ENCODE assay signal across 3 cellular contexts in the genomic region with DNA sequence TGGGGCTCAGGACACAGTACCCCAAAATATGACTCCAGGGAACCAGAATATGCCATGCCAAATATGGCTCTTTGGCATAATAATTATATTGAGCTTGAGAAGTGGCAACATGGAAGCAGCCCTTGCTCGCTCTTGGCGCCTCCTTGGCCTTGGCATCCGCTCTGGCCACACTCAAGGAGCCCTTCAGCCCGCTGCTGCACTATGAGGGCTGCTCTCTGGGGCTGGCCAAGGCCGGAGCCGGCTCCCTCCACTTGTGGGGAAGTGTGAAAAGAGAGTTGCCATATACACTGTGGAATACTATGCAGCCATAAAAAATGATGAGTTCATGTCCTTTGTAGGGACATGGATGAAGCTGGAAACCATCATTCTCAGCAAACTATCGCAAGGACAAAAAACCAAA.
"Had no signal": no experiment of that assay in that cellular context is flagged by ENCODE, and none has a peak within 500 bp of the region (broad histone marks: within the 10 kb centered on the region; RNA-seq: fewer than 3 reads in every experiment).

No MANE protein-coding gene starts in this region.

- DNase-seq: GDM1, GF-D8 had no signal

- ATAC-seq: GM12878 had no signal

- H3K4me3 ChIP-seq: GM12878 had no signal
